Comparison of ENCODE assay signal across 27 cellular contexts in genomic region chr3:117875887-117876286, GRCh38.
A peak's percentile ranks its signal among the peaks of the same experiment; 100 is the strongest.
DNase-seq lines count a peak whose midpoint lies in the region; ATAC-seq, FAIRE-seq and TF ChIP-seq lines count a peak whose summit lies in the region.
"Had no signal": no experiment of that assay in that cellular context is flagged by ENCODE, and none has a peak within 500 bp of the region (broad histone marks: within the 10 kb centered on the region; RNA-seq: fewer than 3 reads in every experiment).

No MANE protein-coding gene starts in this region.

- H4K20me1 ChIP-seq in hepatocyte (ENCODE audit: insufficient read depth, poor library complexity, severe bottlenecking) (no peaks in the 10 kb centered on the region), smooth muscle cell (ENCODE audit: low read depth) (no peaks in the 10 kb centered on the region)

- H3K36me3 Mint-ChIP-seq in stimulated activated memory B cell treated with anti-CD40 and anti-IgM and Interleukin-4, amounts not matched to agents 10 μg/mL and 1 μg/mL and 100 μg/mL, for 72 hours = no peaks in the 10 kb centered on the region
- H3K36me3 Mint-ChIP-seq: CD8-positive, alpha-beta T cell had no signal

- no peaks in the 10 kb centered on the region for H3K9me2 ChIP-seq in hepatocyte (replicated peaks; ENCODE audit: insufficient read depth)

- no peaks in the 10 kb centered on the region for H3K36me3 ChIP-seq in hepatocyte (replicated peaks; ENCODE audit: insufficient read depth, low read depth)
- H3K36me3 ChIP-seq in smooth muscle cell (ENCODE audit: low read depth) = no peaks in the 10 kb centered on the region

- H3K27ac ChIP-seq in hepatocyte (peak overlapping the region; percentile 59), smooth muscle cell (ENCODE audit: low read depth) (peak overlapping the region; percentile 61)
- H3K27ac ChIP-seq: C4-2B, SK-N-MC had no signal

- peaks cover 4% of the 10 kb centered on the region for H3K9me3 Mint-ChIP-seq in stimulated activated memory B cell treated with anti-CD40 and anti-IgM and Interleukin-4, amounts not matched to agents 10 μg/mL and 1 μg/mL and 100 μg/mL, for 72 hours

- H3K4me3 Mint-ChIP-seq in stimulated activated memory B cell treated with anti-CD40 and anti-IgM and Interleukin-4, amounts not matched to agents 10 μg/mL and 1 μg/mL and 100 μg/mL, for 72 hours = no peak overlapping the region
- H3K4me3 Mint-ChIP-seq: B cell; CD8-positive, alpha-beta T cell had no signal

- H3K9me3 ChIP-seq in hepatocyte (ENCODE audit: low read depth) = no peaks in the 10 kb centered on the region
- H3K9me3 ChIP-seq in smooth muscle cell (replicated peaks; ENCODE audit: low read depth) = no peaks in the 10 kb centered on the region

- no peaks in the 10 kb centered on the region for H3K79me2 ChIP-seq in hepatocyte
- no peaks in the 10 kb centered on the region for H3K79me2 ChIP-seq in smooth muscle cell (ENCODE audit: low read depth)

- H3K27me3 ChIP-seq in hepatocyte (no peaks in the 10 kb centered on the region), smooth muscle cell (ENCODE audit: low read depth) (no peaks in the 10 kb centered on the region)

- no peak overlapping the region for H3K9ac ChIP-seq in smooth muscle cell (ENCODE audit: low read depth)

- no peaks in the 10 kb centered on the region for H3K4me1 Mint-ChIP-seq in stimulated activated memory B cell treated with anti-CD40 and anti-IgM and Interleukin-4, amounts not matched to agents 10 μg/mL and 1 μg/mL and 100 μg/mL, for 72 hours
- H3K4me1 Mint-ChIP-seq: B cell had no signal

- H3F3A ChIP-seq in smooth muscle cell (ENCODE audit: low read depth) = peaks cover 4% of the 10 kb centered on the region

- H3K27ac Mint-ChIP-seq in stimulated activated memory B cell treated with anti-CD40 and anti-IgM and Interleukin-4, amounts not matched to agents 10 μg/mL and 1 μg/mL and 100 μg/mL, for 72 hours = no peak overlapping the region
- H3K27ac Mint-ChIP-seq: B cell; CD8-positive, alpha-beta T cell had no signal

- TF ChIP-seq CTCF in D721Med (IDR thresholded peaks at IDR 0.05; ENCODE audit: insufficient read depth, missing control alignments) = no peak
- no peak for TF ChIP-seq CTCF in hepatocyte (IDR thresholded peaks at IDR 0.05; ENCODE audit: poor library complexity)
- TF ChIP-seq CTCF in smooth muscle cell (IDR thresholded peaks at IDR 0.05; ENCODE audit: borderline replicate concordance, insufficient read depth, poor library complexity, severe bottlenecking) = no peak

- H3K4me3 ChIP-seq in hepatocyte (no peak overlapping the region), smooth muscle cell (no peak overlapping the region)
- H3K4me3 ChIP-seq: SK-N-MC had no signal

- 74% methylated on average over 1 of the region's 1 CpG for WGBS in hepatocyte (ENCODE audit: low lambda C conversion rate, missing lambda C conversion rate)
- 90% methylated on average over 1 of the region's 1 CpG for WGBS in smooth muscle cell (ENCODE audit: low lambda C conversion rate)

- H3K27me3 Mint-ChIP-seq in stimulated activated memory B cell treated with anti-CD40 and anti-IgM and Interleukin-4, amounts not matched to agents 10 μg/mL and 1 μg/mL and 100 μg/mL, for 72 hours = no peaks in the 10 kb centered on the region
- H3K27me3 Mint-ChIP-seq: B cell had no signal

- DNase-seq in D721Med (ENCODE audit: insufficient read length, low spot score) (no peak), NCI-H82 treated with DMSO at 0.1 percent for 48 hours (lab: John Stamatoyannopoulos, UW; ENCODE audit: unreplicated experiment) (peak; percentile 99), hepatocyte (ENCODE audit: low spot score) (no peak), smooth muscle cell (lab: John Stamatoyannopoulos, UW; ENCODE audit: unreplicated experiment) (no peak), NCI-H526 (lab: John Stamatoyannopoulos, UW) (no peak), NCI-H128 (lab: John Stamatoyannopoulos, UW; ENCODE audit: unreplicated experiment) (no peak)
- DNase-seq: CD8-positive, alpha-beta T cell; DMS153; DND-41; Karpas-422; NCI-H1092; NCI-H1436; NCI-H187; NCI-H2081 treated with DMSO at 0.1 percent for 48 hours; NCI-H2171; NCI-H226; NCI-H510A; SHP77 treated with DMSO at 0.1 percent for 48 hours had no signal

- H2AFZ ChIP-seq in hepatocyte (no peak overlapping the region), smooth muscle cell (ENCODE audit: low read depth) (peak overlapping the region; percentile 40)

- H3K4me2 ChIP-seq in hepatocyte (peak overlapping the region; percentile 14), smooth muscle cell (peak overlapping the region; percentile 64)

- FAIRE-seq in D721Med (lab: Jason Lieb, UNC) = peak; percentile 67
- FAIRE-seq: GM12892, GM19239, HepG2 had no signal

- H3K4me1 ChIP-seq in hepatocyte (ENCODE audit: insufficient read depth) = peaks cover 16% of the 10 kb centered on the region
- H3K4me1 ChIP-seq in smooth muscle cell (ENCODE audit: low read depth) = peaks cover 28% of the 10 kb centered on the region

- no peak for ATAC-seq in stimulated activated memory B cell treated with anti-CD40 and anti-IgM and Interleukin-4, amounts not matched to agents 10 μg/mL and 1 μg/mL and 100 μg/mL, for 72 hours
- ATAC-seq: CD8-positive, alpha-beta T cell; HCT116; HepG2; Panc1 had no signal
